Comparison of ENCODE assay signal across 1 cellular context in the genomic region with DNA sequence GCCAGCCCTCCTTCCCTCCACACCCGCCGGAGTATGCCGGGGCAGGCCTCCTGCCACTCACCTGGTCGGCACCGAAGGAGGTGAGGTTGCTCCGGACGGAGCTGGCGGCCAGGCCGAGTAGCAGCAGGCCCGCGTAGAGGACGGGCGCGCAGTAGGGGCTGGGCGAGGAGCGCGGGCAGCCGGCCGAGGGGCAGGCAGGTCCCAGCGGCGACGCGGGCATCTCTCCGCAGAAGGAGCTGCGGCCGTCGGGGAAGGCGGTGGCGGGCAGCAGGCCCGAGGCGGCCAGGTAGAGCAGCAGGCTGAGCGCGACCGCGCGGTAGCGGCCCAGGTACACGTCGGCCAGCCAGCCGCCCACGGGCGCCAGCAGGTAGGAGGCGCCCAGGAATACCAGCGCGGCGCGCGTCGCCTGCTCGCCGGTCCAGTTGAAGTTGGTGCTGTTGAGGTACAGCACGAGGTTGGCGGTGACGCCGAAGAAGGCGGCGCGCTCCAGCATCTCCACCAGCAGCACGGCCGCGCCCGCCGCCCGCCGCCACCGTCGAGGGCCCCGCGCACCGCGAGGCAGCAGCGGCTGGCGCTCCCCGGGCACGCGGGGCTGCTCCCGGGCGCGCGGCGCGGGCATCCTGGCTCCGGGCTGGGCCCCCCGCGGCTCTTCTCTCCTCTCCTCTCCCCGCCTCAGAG.
TF ChIP-seq lines count a peak whose summit lies in the region.

No MANE protein-coding gene starts in this region.

TF ChIP-seq in IMR-90, 13 proteins besides CTCF, POLR2A, EP300 and RAD21:
- no peak for TF ChIP-seq RCOR1 (IDR thresholded peaks at IDR 0.05; ENCODE audit: insufficient replicate concordance, low read length)
